28 cellular contexts compared by ENCODE assay signal in genomic region chr13:60358453-60358852, GRCh38.
"Had no signal": no experiment of that assay in that cellular context is flagged by ENCODE, and none has a peak within 500 bp of the region (broad histone marks: within the 10 kb centered on the region; RNA-seq: fewer than 3 reads in every experiment).

No MANE protein-coding gene starts in this region.

- H3K4me3 ChIP-seq: neural progenitor cell, ovary, psoas muscle, skin epidermis, stomach, thoracic aorta, thyroid gland, tibial nerve, upper lobe of left lung, vagina had no signal

- H3K9me3 ChIP-seq: ovary, psoas muscle, stomach, thoracic aorta, thyroid gland, tibial nerve, upper lobe of left lung, vagina had no signal

- H3K27me3 Mint-ChIP-seq: progenitor cell of endocrine pancreas had no signal

- H3K79me2 ChIP-seq: parathyroid adenoma had no signal

- H3K4me1 ChIP-seq: neural progenitor cell, parathyroid adenoma, psoas muscle, stomach, thyroid gland, tibial nerve, upper lobe of left lung, vagina had no signal

- H3K9ac ChIP-seq: neural progenitor cell, parathyroid adenoma had no signal

- H3K27ac ChIP-seq: neural progenitor cell, ovary, parathyroid adenoma, psoas muscle, skin epidermis, stomach, thoracic aorta, thyroid gland, tibial nerve, upper lobe of left lung, vagina had no signal

- H3K4me1 Mint-ChIP-seq: natural killer cell; neural progenitor cell; stimulated activated effector memory CD8-positive, alpha-beta T cell treated with anti-CD3 and anti-CD28 coated beads, Interleukin-12 subunit alpha, Interleukin-12 subunit beta, amount 100 ng/mL, for 72 hours; stimulated activated naive B cell treated with anti-CD40 and anti-IgM and Interleukin-4, amounts not matched to agents 10 μg/mL and 1 μg/mL and 100 μg/mL, for 72 hours had no signal

- H3K36me3 ChIP-seq: neural progenitor cell, ovary, stomach, thoracic aorta, thyroid gland, tibial nerve, upper lobe of left lung, vagina had no signal

- H3K27me3 ChIP-seq: neural progenitor cell, ovary, stomach, thyroid gland, tibial nerve, upper lobe of left lung, vagina had no signal

- DNase-seq: natural killer cell; occipital lobe; ovary; posterior cingulate gyrus; psoas muscle; right cardiac atrium; stimulated activated CD4-positive, alpha-beta T cell treated with anti-CD3 and anti-CD28 coated beads, Interleukin-15, amount 100 ng/mL, for 24 hours; stimulated activated CD4-positive, alpha-beta T cell treated with anti-CD3 and anti-CD28 coated beads, Interleukin-2, amount 100 ng/mL, for 24 hours; stimulated activated CD4-positive, alpha-beta T cell treated with anti-CD3 and anti-CD28 coated beads, Interleukin-2, amount 100 ng/mL, for 48 hours; stimulated activated CD4-positive, alpha-beta T cell treated with anti-CD3 and anti-CD28 coated beads, Interleukin-4, amount 100 ng/mL, for 24 hours; stimulated activated naive B cell treated with anti-CD40 and anti-IgM and Interleukin-4, amounts not matched to agents 10 μg/mL and 1 μg/mL and 100 μg/mL, for 72 hours; stimulated activated naive CD4-positive, alpha-beta T cell treated with Interleukin-2 at 50 U/mL for 16 hours; stomach; thyroid gland; trophoblast cell; upper lobe of left lung had no signal

- FAIRE-seq: urothelium cell line had no signal

- H2AFZ ChIP-seq: neural progenitor cell, parathyroid adenoma had no signal

- H3K4me2 ChIP-seq: neural progenitor cell had no signal

- H3K9me3 Mint-ChIP-seq: nephron; neural progenitor cell; stimulated activated effector memory CD8-positive, alpha-beta T cell treated with anti-CD3 and anti-CD28 coated beads, Interleukin-12 subunit alpha, Interleukin-12 subunit beta, amount 100 ng/mL, for 72 hours; stimulated activated naive CD8-positive, alpha-beta T cell treated with anti-CD3 and anti-CD28 coated beads, Interleukin-15, Interleukin-2, amounts not matched to agents 100 ng/mL and 50 ng/mL, for 24 hours had no signal

- H3K36me3 Mint-ChIP-seq: natural killer cell; neural progenitor cell; stimulated activated effector memory CD8-positive, alpha-beta T cell treated with anti-CD3 and anti-CD28 coated beads, Interleukin-12 subunit alpha, Interleukin-12 subunit beta, amount 100 ng/mL, for 72 hours; stimulated activated naive B cell treated with anti-CD40 and anti-IgM and Interleukin-4, amounts not matched to agents 10 μg/mL and 1 μg/mL and 100 μg/mL, for 72 hours had no signal

- ATAC-seq: natural killer cell; psoas muscle; right cardiac atrium; sciatic nerve; stimulated activated effector memory CD8-positive, alpha-beta T cell treated with anti-CD3 and anti-CD28 coated beads, Interleukin-12 subunit alpha, Interleukin-12 subunit beta, amount 100 ng/mL, for 72 hours; stimulated activated naive B cell treated with anti-CD40 and anti-IgM and Interleukin-4, amounts not matched to agents 10 μg/mL and 1 μg/mL and 100 μg/mL, for 72 hours had no signal

- H3K27ac Mint-ChIP-seq: natural killer cell; nephron; neural progenitor cell; progenitor cell of endocrine pancreas; stimulated activated effector memory CD8-positive, alpha-beta T cell treated with anti-CD3 and anti-CD28 coated beads, Interleukin-12 subunit alpha, Interleukin-12 subunit beta, amount 100 ng/mL, for 72 hours; stimulated activated naive B cell treated with anti-CD40 and anti-IgM and Interleukin-4, amounts not matched to agents 10 μg/mL and 1 μg/mL and 100 μg/mL, for 72 hours; stimulated activated naive CD8-positive, alpha-beta T cell treated with anti-CD3 and anti-CD28 coated beads, Interleukin-15, Interleukin-2, amounts not matched to agents 100 ng/mL and 50 ng/mL, for 24 hours had no signal

- H3K4me3 Mint-ChIP-seq: natural killer cell; nephron; neural progenitor cell; stimulated activated effector memory CD8-positive, alpha-beta T cell treated with anti-CD3 and anti-CD28 coated beads, Interleukin-12 subunit alpha, Interleukin-12 subunit beta, amount 100 ng/mL, for 72 hours; stimulated activated naive B cell treated with anti-CD40 and anti-IgM and Interleukin-4, amounts not matched to agents 10 μg/mL and 1 μg/mL and 100 μg/mL, for 72 hours; stimulated activated naive CD8-positive, alpha-beta T cell treated with anti-CD3 and anti-CD28 coated beads, Interleukin-15, Interleukin-2, amounts not matched to agents 100 ng/mL and 50 ng/mL, for 24 hours had no signal
